8 cellular contexts compared by ENCODE assay signal in genomic region chr15:78077053-78077859, GRCh38. TPM values are rescaled to one million over a fixed set of nuclear protein-coding genes. Genes with fewer than 3 reads are reported as not detected.
DNase-seq lines count a peak whose midpoint lies in the region; ATAC-seq, FAIRE-seq and TF ChIP-seq lines count a peak whose summit lies in the region.

TBC1D2B (minus strand) TSS chr15:78077711; CDS start chr15:78077652, 59 bp downstream.

- no peaks in the 10 kb centered on the region for H3K9me3 ChIP-seq in BLaER1
- no peaks in the 10 kb centered on the region for H3K9me3 ChIP-seq in neutrophil
- no peaks in the 10 kb centered on the region for H3K9me3 ChIP-seq in testis

- TF ChIP-seq CTCF in RWPE1 (conservative IDR thresholded peaks at IDR 0.05; ENCODE audit: low read depth) (no peak), neutrophil (IDR thresholded peaks at IDR 0.05) (peak; percentile 31), testis (IDR thresholded peaks at IDR 0.05) (no peak)

- FAIRE-seq in frontal cortex (lab: Jason Lieb, UNC) = no peak

- peaks cover 12% of the 10 kb centered on the region for H4K20me1 ChIP-seq in BLaER1

- DNase-seq in GM19240 (ENCODE audit: insufficient read length, low spot score) (peak; percentile 61), RWPE1 (ENCODE audit: low spot score) (peak; percentile 63), activated gamma-delta T cell treated with Interleukin-2 at 50 U/mL for 16 hours (peak; percentile 64), frontal cortex (ENCODE audit: low spot score in 2 of 2) (peak; percentile 79 to 82), testis (peak; percentile 76)

- peak within 1 kb of the TSS; percentile 80 for H3K27ac ChIP-seq in BLaER1
- H3K27ac ChIP-seq in RWPE1 = peak within 1 kb of the TSS; percentile 84
- peak within 1 kb of the TSS; percentile 93 for H3K27ac ChIP-seq in neutrophil
- H3K27ac ChIP-seq in testis = peak within 1 kb of the TSS; percentile 76 to 84

- 0 to 1% methylated on average over 15 to 93 of the region's 104 CpGs for WGBS in testis, 2 donors

- peak within 1 kb of the TSS; percentile 86 for H3K9ac ChIP-seq in BLaER1

- H3K4me3 ChIP-seq in BLaER1 = peak within 1 kb of the TSS; percentile 97
- H3K4me3 ChIP-seq in neutrophil (ENCODE audit: low read depth in 1 of 2, low read length in 1 of 2) = peak within 1 kb of the TSS; percentile 86 to 88
- peak within 1 kb of the TSS; percentile 81 to 85 for H3K4me3 ChIP-seq in testis

- intact Hi-C loops in testis (cut with DNase I; ENCODE audit: low total_unique reads) = no loop called here

- H3K4me1 ChIP-seq in BLaER1 (peaks cover 31% of the 10 kb centered on the region), neutrophil (ENCODE audit: control insufficient read depth in 1 of 2, insufficient read depth in 1 of 2, low read depth in 1 of 2, low read length in 1 of 2) (peaks cover 54 to 64% of the 10 kb centered on the region in 2 experiments), testis (peaks cover 4% of the 10 kb centered on the region)

- H3K27me3 ChIP-seq in BLaER1 (no peaks in the 10 kb centered on the region), neutrophil (no peaks in the 10 kb centered on the region), testis (no peaks in the 10 kb centered on the region)

- POLR2A ChIA-PET in RWPE1 (lab: Yijun Ruan, JAX; ENCODE audit: low non-redundant PET) = no interaction called here

- peak; percentile 65 for ATAC-seq in HG03460 (IDR thresholded peaks at IDR 0.05; ENCODE audit: unreplicated experiment)

- H3K4me2 ChIP-seq in BLaER1 = peak within 1 kb of the TSS; percentile 94

- H3K36me3 ChIP-seq in BLaER1 = no peaks in the 10 kb centered on the region
- no peaks in the 10 kb centered on the region for H3K36me3 ChIP-seq in neutrophil
- H3K36me3 ChIP-seq in testis (ENCODE audit: low read depth, missing control alignments) = no peaks in the 10 kb centered on the region

- TF ChIP-seq POLR2A in testis (IDR thresholded peaks at IDR 0.05) = no peak

- CTCF ChIA-PET in RWPE1 (lab: Yijun Ruan, JAX) = interaction anchor here (0.6 to 0.7 kb wide), 3 partner anchors 16 to 27 kb away, joined by 3 to 4 read pairs (median 3); no protein-coding TSS in a partner anchor

RNA-seq across cellular contexts. Expression of gene TBC1D2B, which starts in this region (rescaled TPM):
- total RNA-seq in frontal cortex (10.6 TPM), testis (10 to 100 TPM; 40.6 to 41.5 TPM)
- 28.9 TPM for polyA plus RNA-seq in testis (ENCODE audit: insufficient read depth, low read depth, low replicate concordance)

Comparison
In these comparisons a context has a peak if more than half of its experiments do, and no peak if none do; other contexts are left out.
1. Peak in every context shown above with its lines: DNase-seq, ATAC-seq, H3K4me3 ChIP-seq and H3K27ac ChIP-seq.